8 cellular contexts compared by ENCODE assay signal in the genomic region with DNA sequence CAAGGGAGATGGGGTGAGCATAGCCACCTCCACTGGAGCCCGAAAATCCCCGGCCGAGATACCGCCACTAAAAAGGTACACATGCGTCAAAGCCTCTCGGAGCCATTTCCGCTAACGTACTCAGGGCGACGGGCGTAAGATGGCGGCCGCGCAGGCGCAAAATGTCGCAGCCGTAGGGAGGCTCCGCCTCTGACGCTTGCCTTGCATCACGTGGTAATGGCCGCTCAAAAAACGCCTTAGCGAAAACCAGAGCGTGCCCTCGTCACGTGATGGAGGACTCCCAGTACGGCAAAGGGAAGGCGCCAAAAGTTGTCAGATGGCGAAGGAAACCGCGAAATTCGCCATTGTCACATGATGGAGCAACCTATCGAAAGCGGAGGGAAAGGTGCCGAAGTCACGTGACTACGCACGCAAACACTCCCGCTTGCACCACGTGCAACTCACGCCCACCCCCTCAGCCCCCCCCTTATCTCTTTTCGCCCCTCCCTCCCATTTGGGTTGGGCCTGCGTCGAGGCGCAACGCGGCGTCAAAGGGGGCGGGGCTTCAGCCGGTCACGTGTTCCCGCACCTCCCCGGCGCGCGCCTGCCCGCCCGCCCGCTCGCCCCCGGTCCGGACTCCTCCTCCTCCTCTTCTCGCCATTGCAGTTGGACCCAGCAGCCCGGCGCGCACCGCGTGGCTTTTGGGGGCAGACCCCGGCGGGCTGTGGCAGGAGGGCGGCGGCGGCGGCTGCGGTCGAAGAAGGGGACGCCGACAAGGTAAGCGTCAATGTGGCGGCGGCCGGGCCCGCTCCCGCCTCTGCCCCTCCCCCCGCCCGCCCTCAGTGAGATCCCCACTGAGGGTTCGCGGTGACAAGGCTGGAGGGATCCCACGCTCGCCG. TPM values are rescaled to one million over a fixed set of nuclear protein-coding genes. Genes with fewer than 3 reads are reported as not detected.
A peak's percentile ranks its signal among the peaks of the same experiment; 100 is the strongest.
DNase-seq lines count a peak whose midpoint lies in the region; ATAC-seq and TF ChIP-seq lines count a peak whose summit lies in the region.

A gene (plus strand): TSS at position 615 of the 878 bp plus-strand sequence. CDS start 16,260 bp downstream, outside the sequence.

- peaks cover 4% of the 10 kb centered on the region for H3K36me3 ChIP-seq in suprapubic skin

- peak; percentile 97 to 98 for TF ChIP-seq POLR2A in suprapubic skin (IDR thresholded peaks at IDR 0.05)

- ATAC-seq in HG02610 (IDR thresholded peaks at IDR 0.05; ENCODE audit: unreplicated experiment) = peak; percentile 72
- ATAC-seq in activated naive CD4-positive, alpha-beta T cell treated with anti-CD3 and anti-CD28 coated beads, Interleukin-2, amount 50 U/mL, for 72 hours = peak; percentile 83 to 85

- no peak for TF ChIP-seq CTCF in suprapubic skin (IDR thresholded peaks at IDR 0.05)

- H3K27me3 ChIP-seq in suprapubic skin = no peaks in the 10 kb centered on the region

- H3K4me3 ChIP-seq in GM08714 (ENCODE audit: low read length) (peak within 1 kb of the TSS; percentile 96), suprapubic skin (peak within 1 kb of the TSS; percentile 99)

- WGBS in suprapubic skin = 0% methylated on average over 20 of the region's 91 CpGs

- H3K9me3 Mint-ChIP-seq in activated naive CD4-positive, alpha-beta T cell treated with anti-CD3 and anti-CD28 coated beads, Interleukin-2, amount 50 U/mL, for 72 hours = no peaks in the 10 kb centered on the region

- peak; percentile 54 for TF ChIP-seq EP300 in suprapubic skin (IDR thresholded peaks at IDR 0.05)

- H3K27ac Mint-ChIP-seq in activated naive CD4-positive, alpha-beta T cell treated with anti-CD3 and anti-CD28 coated beads, Interleukin-2, amount 50 U/mL, for 72 hours = peak within 1 kb of the TSS; percentile 99 to 100

- peaks cover 25 to 35% of the 10 kb centered on the region in 2 donors for H3K36me3 Mint-ChIP-seq in activated naive CD4-positive, alpha-beta T cell treated with anti-CD3 and anti-CD28 coated beads, Interleukin-2, amount 50 U/mL, for 72 hours

- peaks cover 50% of the 10 kb centered on the region for H3K4me1 ChIP-seq in suprapubic skin

- DNase-seq in NCI-H1092 treated with DMSO at 0.1 percent for 48 hours (lab: John Stamatoyannopoulos, UW) (peak; percentile 100), SKM-1 (lab: John Stamatoyannopoulos, UW; ENCODE audit: unreplicated experiment) (peak; percentile 99), globus pallidus (ENCODE audit: low spot score) (peak; percentile 100), nucleus accumbens (lab: John Stamatoyannopoulos, UW) (peak; percentile 94 to 100 (median 99)), suprapubic skin (ENCODE audit: low spot score in 2 of 2) (peak; percentile 100)
- DNase-seq in activated naive CD4-positive, alpha-beta T cell treated with anti-CD3 and anti-CD28 coated beads, Interleukin-2, amount 50 U/mL, for 72 hours (ENCODE audit: low spot score in 2 of 2) = peak; percentile 98 to 100

- peak within 1 kb of the TSS; percentile 100 for H3K27ac ChIP-seq in suprapubic skin

- no peaks in the 10 kb centered on the region for H3K9me3 ChIP-seq in suprapubic skin

RNA-seq across cellular contexts. Expression of the gene that starts here (rescaled TPM):
- total RNA-seq in activated naive CD4-positive, alpha-beta T cell treated with anti-CD3 and anti-CD28 coated beads, Interleukin-2, amount 50 U/mL, for 72 hours = 100 to 1,000 TPM; 372 to 377 TPM
- 100 to 1,000 TPM; 114 to 280 (median 132) TPM for total RNA-seq in suprapubic skin

Comparison
In these comparisons a context has a peak if more than half of its experiments do, and no peak if none do; other contexts are left out.
1. Peak in every context shown above with its lines: DNase-seq, ATAC-seq, H3K4me3 ChIP-seq and H3K27ac ChIP-seq.